In genomic region chr4:150366487-150366999, GRCh38 we compare ENCODE assay signal across 10 cellular contexts.
DNase-seq lines count a peak whose midpoint lies in the region; ATAC-seq and TF ChIP-seq lines count a peak whose summit lies in the region.
"Had no signal": no experiment of that assay in that cellular context is flagged by ENCODE, and none has a peak within 500 bp of the region (broad histone marks: within the 10 kb centered on the region; RNA-seq: fewer than 3 reads in every experiment).

No MANE protein-coding gene starts in this region.

- no peak overlapping the region for H3K27ac Mint-ChIP-seq in stimulated activated memory B cell treated with anti-CD40 and anti-IgM and Interleukin-4, amounts not matched to agents 10 μg/mL and 1 μg/mL and 100 μg/mL, for 72 hours

- no peaks in the 10 kb centered on the region for H3K79me2 ChIP-seq in SK-N-SH (ENCODE audit: insufficient read depth)

- 43% methylated on average over 2 of the region's 2 CpGs for WGBS in SK-N-SH (ENCODE audit: low lambda C conversion rate)

- H3K9me3 ChIP-seq in SK-N-SH = no peaks in the 10 kb centered on the region
- H3K9me3 ChIP-seq: SJSA1 had no signal

- H3K36me3 Mint-ChIP-seq in stimulated activated memory B cell treated with anti-CD40 and anti-IgM and Interleukin-4, amounts not matched to agents 10 μg/mL and 1 μg/mL and 100 μg/mL, for 72 hours = peaks cover 9% of the 10 kb centered on the region

- no peak for TF ChIP-seq CTCF in SK-N-SH (IDR thresholded peaks at IDR 0.05)

- no peaks in the 10 kb centered on the region for H4K20me1 ChIP-seq in SK-N-SH (ENCODE audit: insufficient read depth)

- peaks cover 5% of the 10 kb centered on the region for H3K4me1 Mint-ChIP-seq in stimulated activated memory B cell treated with anti-CD40 and anti-IgM and Interleukin-4, amounts not matched to agents 10 μg/mL and 1 μg/mL and 100 μg/mL, for 72 hours

- POLR2A ChIA-PET in SK-N-SH (lab: Yijun Ruan, JAX) = interaction anchor here (0.9 kb wide), 1 partner anchor 287 kb away, joined by 3 read pairs; no protein-coding TSS in a partner anchor

- no peaks in the 10 kb centered on the region for H3F3A ChIP-seq in SK-N-SH (replicated peaks; ENCODE audit: insufficient read depth)

- peak overlapping the region in 1 of 2 experiments; percentile 74; a peak in 2 of 4 replicates for H3K27ac ChIP-seq in SK-N-SH (ENCODE audit: low read depth in 2 of 2, low read length in 1 of 2)
- H3K27ac ChIP-seq: 22Rv1, SJSA1 had no signal

- no peaks in the 10 kb centered on the region for H3K27me3 Mint-ChIP-seq in stimulated activated memory B cell treated with anti-CD40 and anti-IgM and Interleukin-4, amounts not matched to agents 10 μg/mL and 1 μg/mL and 100 μg/mL, for 72 hours

- no peaks in the 10 kb centered on the region for H3K9me2 ChIP-seq in SK-N-SH

- H3K4me3 Mint-ChIP-seq in stimulated activated memory B cell treated with anti-CD40 and anti-IgM and Interleukin-4, amounts not matched to agents 10 μg/mL and 1 μg/mL and 100 μg/mL, for 72 hours = no peak overlapping the region

- H3K9ac ChIP-seq in SK-N-SH = no peak overlapping the region

- peak; percentile 87 for ATAC-seq in HG03565 (IDR thresholded peaks at IDR 0.05; ENCODE audit: unreplicated experiment)
- peak; percentile 67 for ATAC-seq in stimulated activated memory B cell treated with anti-CD40 and anti-IgM and Interleukin-4, amounts not matched to agents 10 μg/mL and 1 μg/mL and 100 μg/mL, for 72 hours
- ATAC-seq in HG03521 (IDR thresholded peaks at IDR 0.05; ENCODE audit: unreplicated experiment) = no peak
- no peak for ATAC-seq in stimulated activated naive CD8-positive, alpha-beta T cell treated with anti-CD3 and anti-CD28 coated beads, Interleukin-15, Interleukin-2, amounts not matched to agents 100 U/mL and 50 U/mL, for 24 hours

- 0 out of 2 replicates have a peak, but pooled peaks have one; percentile 19 for TF ChIP-seq RAD21 in SK-N-SH (IDR thresholded peaks at IDR 0.05; ENCODE audit: low read length)

- peak; percentile 20 for DNase-seq in DMS53 (lab: John Stamatoyannopoulos, UW)
- no peak for DNase-seq in DMS53 treated with DMSO at 0.1 percent for 48 hours (lab: John Stamatoyannopoulos, UW; ENCODE audit: unreplicated experiment)
- peak; percentile 58 for DNase-seq in SK-N-SH
- DNase-seq in AG08395 (ENCODE audit: low spot score) = no peak
- DNase-seq in stimulated activated naive CD8-positive, alpha-beta T cell treated with anti-CD3 and anti-CD28 coated beads, Interleukin-15, Interleukin-2, amounts not matched to agents 100 U/mL and 50 U/mL, for 24 hours = no peak

- H3K27me3 ChIP-seq in SK-N-SH (ENCODE audit: insufficient read depth) = no peaks in the 10 kb centered on the region
- H3K27me3 ChIP-seq: SJSA1 had no signal

- H3K36me3 ChIP-seq in SK-N-SH (replicated peaks in 1 of 2; ENCODE audit: control insufficient read depth in 1 of 2, insufficient read depth in 2 of 2, low read length in 1 of 2) = no peaks in the 10 kb centered on the region
- H3K36me3 ChIP-seq: SJSA1 had no signal

- CTCF ChIA-PET in SK-N-SH (lab: Yijun Ruan, JAX) = interaction anchor here (1.1 kb wide), 1 partner anchor 35 kb away, joined by 3 read pairs; no protein-coding TSS in a partner anchor

- H3K4me3 ChIP-seq in SK-N-SH (ENCODE audit: low read depth in 2 of 2, low read length in 1 of 2) = no peak overlapping the region
- H3K4me3 ChIP-seq: SJSA1 had no signal

- no peak overlapping the region for H3K4me2 ChIP-seq in SK-N-SH

- H2AFZ ChIP-seq in SK-N-SH (ENCODE audit: low read depth) = no peak overlapping the region; the same call in 1 of the 2 replicates

- H3K9me3 Mint-ChIP-seq in stimulated activated memory B cell treated with anti-CD40 and anti-IgM and Interleukin-4, amounts not matched to agents 10 μg/mL and 1 μg/mL and 100 μg/mL, for 72 hours = no peaks in the 10 kb centered on the region

- H3K4me1 ChIP-seq in SK-N-SH (ENCODE audit: control insufficient read depth in 1 of 2, insufficient read depth in 2 of 2, low read depth in 1 of 2, low read length in 1 of 2) = peaks cover 5 to 23% of the 10 kb centered on the region in 2 experiments; a peak in 3 of 4 replicates
- H3K4me1 ChIP-seq: SJSA1 had no signal

- peak in 1 of 2 experiments; percentile 68; a peak in 2 of 4 replicates for TF ChIP-seq EP300 in SK-N-SH (IDR thresholded peaks at IDR 0.05; ENCODE audit: borderline replicate concordance in 1 of 2, low read depth in 1 of 2, low read length in 1 of 2)

TF ChIP-seq in SK-N-SH, 30 proteins besides CTCF, POLR2A, EP300 and RAD21:
- TF ChIP-seq GABPA (IDR thresholded peaks at IDR 0.05; ENCODE audit: low read depth) (no peak), IRF3 (IDR thresholded peaks at IDR 0.05; ENCODE audit: low read depth, low read length) (no peak), TAF1 (IDR thresholded peaks at IDR 0.05; ENCODE audit: borderline replicate concordance, low read depth, low read length) (no peak), YY1 (IDR thresholded peaks at IDR 0.05; ENCODE audit: low read depth) (no peak), CHD2 (IDR thresholded peaks at IDR 0.05; ENCODE audit: low read length, partially characterized antibody) (peak; percentile 9), ELF1 (IDR thresholded peaks at IDR 0.05) (no peak), MXI1 (IDR thresholded peaks at IDR 0.05; ENCODE audit: low read depth, low read length) (peak; percentile 33; the same call in 1 of the 2 replicates), SMC3 (IDR thresholded peaks at IDR 0.05; ENCODE audit: low read depth, low read length) (no peak), TCF12 (IDR thresholded peaks at IDR 0.05) (no peak), NRF1 (IDR thresholded peaks at IDR 0.05; ENCODE audit: low read depth, low read length) (no peak), RFX5 (IDR thresholded peaks at IDR 0.05; ENCODE audit: low read length) (0 out of 2 replicates have a peak, but pooled peaks have one; percentile 15), EZH2phosphoT487 (IDR thresholded peaks at IDR 0.05; ENCODE audit: borderline replicate concordance, low read depth) (no peak), GATA2 (CRISPR knock-in tag; IDR thresholded peaks at IDR 0.05) (no peak), FOXJ3 (CRISPR knock-in tag; IDR thresholded peaks at IDR 0.05) (no peak), FOXM1 (IDR thresholded peaks at IDR 0.05; ENCODE audit: low read depth) (no peak), FOSL2 (IDR thresholded peaks at IDR 0.05; ENCODE audit: borderline replicate concordance, low read depth) (no peak), TEAD4 (IDR thresholded peaks at IDR 0.05; ENCODE audit: borderline replicate concordance, insufficient read depth) (no peak)
- TF ChIP-seq, protein P1, sequence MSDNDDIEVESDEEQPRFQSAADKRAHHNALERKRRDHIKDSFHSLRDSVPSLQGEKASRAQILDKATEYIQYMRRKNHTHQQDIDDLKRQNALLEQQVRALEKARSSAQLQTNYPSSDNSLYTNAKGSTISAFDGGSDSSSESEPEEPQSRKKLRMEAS (IDR thresholded peaks at IDR 0.05; ENCODE audit: low read depth) = no peak
- TF ChIP-seq, protein P2, sequence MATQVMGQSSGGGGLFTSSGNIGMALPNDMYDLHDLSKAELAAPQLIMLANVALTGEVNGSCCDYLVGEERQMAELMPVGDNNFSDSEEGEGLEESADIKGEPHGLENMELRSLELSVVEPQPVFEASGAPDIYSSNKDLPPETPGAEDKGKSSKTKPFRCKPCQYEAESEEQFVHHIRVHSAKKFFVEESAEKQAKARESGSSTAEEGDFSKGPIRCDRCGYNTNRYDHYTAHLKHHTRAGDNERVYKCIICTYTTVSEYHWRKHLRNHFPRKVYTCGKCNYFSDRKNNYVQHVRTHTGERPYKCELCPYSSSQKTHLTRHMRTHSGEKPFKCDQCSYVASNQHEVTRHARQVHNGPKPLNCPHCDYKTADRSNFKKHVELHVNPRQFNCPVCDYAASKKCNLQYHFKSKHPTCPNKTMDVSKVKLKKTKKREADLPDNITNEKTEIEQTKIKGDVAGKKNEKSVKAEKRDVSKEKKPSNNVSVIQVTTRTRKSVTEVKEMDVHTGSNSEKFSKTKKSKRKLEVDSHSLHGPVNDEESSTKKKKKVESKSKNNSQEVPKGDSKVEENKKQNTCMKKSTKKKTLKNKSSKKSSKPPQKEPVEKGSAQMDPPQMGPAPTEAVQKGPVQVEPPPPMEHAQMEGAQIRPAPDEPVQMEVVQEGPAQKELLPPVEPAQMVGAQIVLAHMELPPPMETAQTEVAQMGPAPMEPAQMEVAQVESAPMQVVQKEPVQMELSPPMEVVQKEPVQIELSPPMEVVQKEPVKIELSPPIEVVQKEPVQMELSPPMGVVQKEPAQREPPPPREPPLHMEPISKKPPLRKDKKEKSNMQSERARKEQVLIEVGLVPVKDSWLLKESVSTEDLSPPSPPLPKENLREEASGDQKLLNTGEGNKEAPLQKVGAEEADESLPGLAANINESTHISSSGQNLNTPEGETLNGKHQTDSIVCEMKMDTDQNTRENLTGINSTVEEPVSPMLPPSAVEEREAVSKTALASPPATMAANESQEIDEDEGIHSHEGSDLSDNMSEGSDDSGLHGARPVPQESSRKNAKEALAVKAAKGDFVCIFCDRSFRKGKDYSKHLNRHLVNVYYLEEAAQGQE (IDR thresholded peaks at IDR 0.05; ENCODE audit: low read depth, low read length) = no peak
- TF ChIP-seq, protein P3, sequence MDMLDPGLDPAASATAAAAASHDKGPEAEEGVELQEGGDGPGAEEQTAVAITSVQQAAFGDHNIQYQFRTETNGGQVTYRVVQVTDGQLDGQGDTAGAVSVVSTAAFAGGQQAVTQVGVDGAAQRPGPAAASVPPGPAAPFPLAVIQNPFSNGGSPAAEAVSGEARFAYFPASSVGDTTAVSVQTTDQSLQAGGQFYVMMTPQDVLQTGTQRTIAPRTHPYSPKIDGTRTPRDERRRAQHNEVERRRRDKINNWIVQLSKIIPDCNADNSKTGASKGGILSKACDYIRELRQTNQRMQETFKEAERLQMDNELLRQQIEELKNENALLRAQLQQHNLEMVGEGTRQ (IDR thresholded peaks at IDR 0.05; ENCODE audit: borderline replicate concordance, low read depth, low read length) = no peak

Comparison
In these comparisons a context has a peak if more than half of its experiments do, and no peak if none do; other contexts are left out.
1. DNase-seq: peak in DMS53 (single experiment) and SK-N-SH (single experiment); none in DMS53 treated with DMSO at 0.1 percent for 48 hours (single experiment), AG08395 (single experiment) and stimulated activated naive CD8-positive, alpha-beta T cell treated with anti-CD3 and anti-CD28 coated beads, Interleukin-15, Interleukin-2, amounts not matched to agents 100 U/mL and 50 U/mL, for 24 hours (single experiment).
2. ATAC-seq: peak in HG03565 (single experiment) and stimulated activated memory B cell treated with anti-CD40 and anti-IgM and Interleukin-4, amounts not matched to agents 10 μg/mL and 1 μg/mL and 100 μg/mL, for 72 hours (single experiment); none in HG03521 (single experiment) and stimulated activated naive CD8-positive, alpha-beta T cell treated with anti-CD3 and anti-CD28 coated beads, Interleukin-15, Interleukin-2, amounts not matched to agents 100 U/mL and 50 U/mL, for 24 hours (single experiment).